ENCODE assay signal across 8 cellular contexts in the genomic region with DNA sequence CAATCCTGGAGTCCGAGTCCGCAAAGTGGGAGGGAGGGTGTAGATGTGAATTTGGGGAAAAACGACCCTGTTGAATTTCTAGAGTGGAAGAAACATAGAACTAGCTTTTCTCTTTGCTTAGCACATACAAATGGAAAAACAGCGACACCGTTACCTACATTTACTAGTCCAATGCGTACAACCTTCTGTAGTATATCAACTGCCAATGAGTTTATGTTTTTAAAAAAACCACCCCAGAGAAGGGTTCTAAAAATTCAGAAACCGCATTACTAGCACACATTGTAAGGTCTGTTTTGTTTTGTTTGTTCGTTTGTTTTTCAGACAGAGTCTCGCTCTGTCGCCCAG. TPM values are rescaled to one million over a fixed set of nuclear protein-coding genes. Genes with fewer than 3 reads are reported as not detected.
DNase-seq lines count a peak whose midpoint lies in the region; ATAC-seq and TF ChIP-seq lines count a peak whose summit lies in the region.

No MANE protein-coding gene starts in this region.

- DNase-seq in DND-41 = no peak
- no peak for DNase-seq in GM23338 (ENCODE audit: low spot score)
- no peak for DNase-seq in RWPE2 (ENCODE audit: low spot score)
- DNase-seq in right atrium auricular region (ENCODE audit: low spot score) = no peak
- no peak for DNase-seq in spleen
- DNase-seq in LoVo (ENCODE audit: low spot score) = no peak
- no peak for DNase-seq in NCI-H1105 (lab: John Stamatoyannopoulos, UW)
- DNase-seq in NCI-H2029 (lab: John Stamatoyannopoulos, UW) = no peak

- H3K27me3 ChIP-seq in DND-41 (ENCODE audit: insufficient read depth, low read length, poor library complexity) = peaks cover 6% of the 10 kb centered on the region
- no peaks in the 10 kb centered on the region for H3K27me3 ChIP-seq in GM23338 (ENCODE audit: insufficient read depth)
- H3K27me3 ChIP-seq in RWPE2 (ENCODE audit: insufficient read depth, poor library complexity, severe bottlenecking) = no peaks in the 10 kb centered on the region
- H3K27me3 ChIP-seq in right atrium auricular region = no peaks in the 10 kb centered on the region
- no peaks in the 10 kb centered on the region for H3K27me3 ChIP-seq in spleen (replicated peaks in 1 of 7)

- intact Hi-C loops in spleen (cut with DNase I; ENCODE audit: low total_unique reads) = no loop called here

- H3K27me3 Mint-ChIP-seq in GM23338 (ENCODE audit: insufficient read depth, low read depth, poor library complexity) = no peaks in the 10 kb centered on the region

- TF ChIP-seq POLR2A in spleen (IDR thresholded peaks at IDR 0.05) = no peak

- ATAC-seq in DND-41 (ENCODE audit: insufficient read depth, low read depth) = no peak
- no peak for ATAC-seq in GM23338
- peak; percentile 11; the same call in 2 of the 3 replicates for ATAC-seq in RWPE2 (ENCODE audit: low read depth)

- peaks cover 30% of the 10 kb centered on the region; the same call in 2 of the 3 replicates for H3K36me3 Mint-ChIP-seq in GM23338 (ENCODE audit: low read depth)

- H3K9me3 ChIP-seq in DND-41 (ENCODE audit: insufficient read depth, low read length, severe bottlenecking) (peaks cover 3% of the 10 kb centered on the region), RWPE2 (ENCODE audit: severe bottlenecking) (no peaks in the 10 kb centered on the region), right atrium auricular region (no peaks in the 10 kb centered on the region), spleen (no peaks in the 10 kb centered on the region)

- H3K79me2 ChIP-seq in DND-41 (ENCODE audit: insufficient read depth, low read length) (peaks cover 34% of the 10 kb centered on the region), GM23338 (replicated peaks; ENCODE audit: insufficient read depth) (peaks cover 43% of the 10 kb centered on the region)

- H2AFZ ChIP-seq in DND-41 (ENCODE audit: low read depth, low read length) = peak overlapping the region; percentile 84
- H2AFZ ChIP-seq in GM23338 = peak overlapping the region; percentile 81

- peak overlapping the region; percentile 92 for H3K4me3 Mint-ChIP-seq in GM23338

- H3K9me2 ChIP-seq in GM23338 (ENCODE audit: insufficient read depth) = no peaks in the 10 kb centered on the region

- H3K4me2 ChIP-seq in DND-41 (ENCODE audit: insufficient read depth, low read length) (peak overlapping the region; percentile 72), GM23338 (peak overlapping the region; percentile 74)

- no peaks in the 10 kb centered on the region for H3F3A ChIP-seq in GM23338 (replicated peaks; ENCODE audit: low read depth)

- H3K4me1 Mint-ChIP-seq in GM23338 = peaks cover 7% of the 10 kb centered on the region; the same call in 2 of the 3 replicates

- 23 to 26% (median 24%) methylated on average over 10 of the region's 10 CpGs for WGBS in spleen, 5 donors

- peaks cover 25% of the 10 kb centered on the region for H3K4me1 ChIP-seq in DND-41 (ENCODE audit: insufficient read depth, low read length)
- peaks cover 4% of the 10 kb centered on the region; the same call in 1 of the 2 replicates for H3K4me1 ChIP-seq in GM23338 (ENCODE audit: insufficient read depth)
- no peaks in the 10 kb centered on the region for H3K4me1 ChIP-seq in RWPE2 (ENCODE audit: insufficient read depth, poor library complexity, severe bottlenecking)
- H3K4me1 ChIP-seq in right atrium auricular region = peaks cover 0 to 11% of the 10 kb centered on the region in 2 donors
- peaks cover 0 to 35% (median 24%) of the 10 kb centered on the region in 6 donors for H3K4me1 ChIP-seq in spleen

- H4K20me1 ChIP-seq in DND-41 (ENCODE audit: insufficient read depth, low read length) (no peaks in the 10 kb centered on the region), GM23338 (replicated peaks; ENCODE audit: insufficient read depth) (0 out of 2 replicates have a peak, but pooled peaks cover 8% of the 10 kb centered on the region)

- peak overlapping the region; percentile 86; the same call in 1 of the 2 replicates for H3K27ac Mint-ChIP-seq in GM23338

- H3K4me3 ChIP-seq in DND-41 (ENCODE audit: low read depth in 1 of 2, low read length in 2 of 2) = peak overlapping the region; percentile 67 to 79
- H3K4me3 ChIP-seq in GM23338 = peak overlapping the region; percentile 95
- peak overlapping the region; percentile 70 for H3K4me3 ChIP-seq in RWPE2 (ENCODE audit: severe bottlenecking)
- H3K4me3 ChIP-seq in right atrium auricular region = peak overlapping the region; percentile 64 to 84
- H3K4me3 ChIP-seq in spleen = peak overlapping the region; percentile 54 to 90 (median 78)

- no peak for TF ChIP-seq CTCF in DND-41 (IDR thresholded peaks at IDR 0.05; ENCODE audit: borderline replicate concordance, extremely low read depth, low read length, poor library complexity, severe bottlenecking)
- TF ChIP-seq CTCF in GM23338 (conservative IDR thresholded peaks at IDR 0.05; ENCODE audit: low read depth in 2 of 2) = no peak
- no peak for TF ChIP-seq CTCF in RWPE2 (IDR thresholded peaks at IDR 0.05; ENCODE audit: poor library complexity, severe bottlenecking)
- TF ChIP-seq CTCF in right atrium auricular region (IDR thresholded peaks at IDR 0.05) = no peak
- TF ChIP-seq CTCF in spleen (IDR thresholded peaks at IDR 0.05 in 8 of 11, conservative IDR thresholded peaks at IDR 0.05 in 3 of 11) = no peak

- H3K9me3 Mint-ChIP-seq in GM23338 = peaks cover 6% of the 10 kb centered on the region; the same call in 2 of the 3 replicates

- H3K27ac ChIP-seq in DND-41 (ENCODE audit: low read length) = peak overlapping the region; percentile 79
- H3K27ac ChIP-seq in GM23338 (ENCODE audit: low read depth) = no peak overlapping the region
- peak overlapping the region; percentile 57 for H3K27ac ChIP-seq in RWPE2 (ENCODE audit: poor library complexity, severe bottlenecking)
- peak overlapping the region; percentile 85 to 92 for H3K27ac ChIP-seq in right atrium auricular region
- H3K27ac ChIP-seq in spleen = peak overlapping the region; percentile 86 to 98 (median 95)

- H3K9ac ChIP-seq in DND-41 (ENCODE audit: low read depth, low read length) = peak overlapping the region; percentile 91

- H3K36me3 ChIP-seq in DND-41 (ENCODE audit: insufficient read depth, low read length) (peaks cover 11% of the 10 kb centered on the region), GM23338 (ENCODE audit: insufficient read depth) (no peaks in the 10 kb centered on the region), RWPE2 (ENCODE audit: low read depth) (peaks cover 10% of the 10 kb centered on the region; the same call in 1 of the 2 replicates), right atrium auricular region (no peaks in the 10 kb centered on the region), spleen (peaks cover 0 to 6% (median 0%) of the 10 kb centered on the region in 6 donors)

TF ChIP-seq in GM23338, 12 proteins besides CTCF, POLR2A, EP300 and RAD21 (continues in another document):
- TF ChIP-seq ZNF331 (CRISPR knock-in tag; IDR thresholded peaks at IDR 0.05; ENCODE audit: low read depth) = no peak
- TF ChIP-seq EZH2phosphoT487 (IDR thresholded peaks at IDR 0.05; ENCODE audit: unreplicated experiment) = no peak
- no peak for TF ChIP-seq EZH2 (IDR thresholded peaks at IDR 0.05; ENCODE audit: low read depth, unreplicated experiment)
- TF ChIP-seq, protein P1, sequence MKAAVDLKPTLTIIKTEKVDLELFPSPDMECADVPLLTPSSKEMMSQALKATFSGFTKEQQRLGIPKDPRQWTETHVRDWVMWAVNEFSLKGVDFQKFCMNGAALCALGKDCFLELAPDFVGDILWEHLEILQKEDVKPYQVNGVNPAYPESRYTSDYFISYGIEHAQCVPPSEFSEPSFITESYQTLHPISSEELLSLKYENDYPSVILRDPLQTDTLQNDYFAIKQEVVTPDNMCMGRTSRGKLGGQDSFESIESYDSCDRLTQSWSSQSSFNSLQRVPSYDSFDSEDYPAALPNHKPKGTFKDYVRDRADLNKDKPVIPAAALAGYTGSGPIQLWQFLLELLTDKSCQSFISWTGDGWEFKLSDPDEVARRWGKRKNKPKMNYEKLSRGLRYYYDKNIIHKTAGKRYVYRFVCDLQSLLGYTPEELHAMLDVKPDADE (IDR thresholded peaks at IDR 0.05) = no peak

RNA-seq across cellular contexts. Expression of a gene that starts 0.3 kb away (rescaled TPM):
- total RNA-seq in GM23338 (2014; rRNA removed; shearing (Covaris generic)) = 67.5 and 68.7 TPM in 2 replicates
- polyA plus RNA-seq in GM23338 (2016; fragmentation: Nextera tagmentation; extraction: Ambion mirVana) (90.2 and 98.2 TPM in 2 replicates), spleen (10 to 100 TPM; 22.0 to 22.9 (median 22.8) TPM)
- total RNA-seq in right atrium auricular region (10 to 100 TPM; 21.6 to 23.7 TPM), spleen (10 to 100 TPM; 53.8 to 95.3 (median 72.7) TPM)

RNA-seq across cellular contexts. Expression of a gene that starts 45.6 kb away (rescaled TPM):
- total RNA-seq in GM23338 (2014; rRNA removed; shearing (Covaris generic)) = not detected in 2 replicates
- not detected in 2 replicates for polyA plus RNA-seq in GM23338 (2016; fragmentation: Nextera tagmentation; extraction: Ambion mirVana)
- not detected for total RNA-seq in right atrium auricular region
- total RNA-seq in spleen = not detected
- not detected for polyA plus RNA-seq in spleen

RNA-seq across cellular contexts. Expression of a gene that starts 59.2 kb away (rescaled TPM):
- total RNA-seq in GM23338 (2014; rRNA removed; shearing (Covaris generic)) = 69.0 and 89.1 TPM in 2 replicates
- polyA plus RNA-seq in GM23338 (2016; fragmentation: Nextera tagmentation; extraction: Ambion mirVana) (194 and 238 TPM in 2 replicates), spleen (10 to 100 TPM; 54.2 to 86.2 (median 70.3) TPM)
- total RNA-seq in right atrium auricular region (10 to 100 TPM; 11.3 to 14.3 TPM), spleen (10 to 100 TPM; 24.9 to 43.7 (median 37.0) TPM)
